In genomic region chr19:46487802-46488445, GRCh38 we compare ENCODE assay signal across 8 cellular contexts. TPM values are rescaled to one million over a fixed set of nuclear protein-coding genes. Genes with fewer than 3 reads are reported as not detected.
DNase-seq lines count a peak whose midpoint lies in the region; ATAC-seq and TF ChIP-seq lines count a peak whose summit lies in the region.

No MANE protein-coding gene starts in this region.

- no peak overlapping the region for H3K4me3 ChIP-seq in DOHH2 (ENCODE audit: low read length)
- H3K4me3 ChIP-seq in MG63, result no peak overlapping the region
- H3K4me3 ChIP-seq in adipocyte (ENCODE audit: low read length), result peak overlapping the region; percentile 85
- peak overlapping the region; percentile 59 for H3K4me3 ChIP-seq in left ventricle myocardium inferior
- peak overlapping the region; percentile 36 to 39 for H3K4me3 ChIP-seq in vagina

- H3K9me2 ChIP-seq in DOHH2 (replicated peaks; ENCODE audit: control insufficient read depth, low read length), result no peaks in the 10 kb centered on the region

- no peak overlapping the region for H3K4me2 ChIP-seq in DOHH2 (ENCODE audit: low read length)

- no peaks in the 10 kb centered on the region for H4K20me1 ChIP-seq in DOHH2 (ENCODE audit: control insufficient read depth, insufficient read depth, low read depth, low read length)

- H3K27me3 ChIP-seq in DOHH2 (ENCODE audit: control insufficient read depth, low read length) (peaks cover 39% of the 10 kb centered on the region), MG63 (0 out of 2 replicates have a peak, but pooled peaks cover 2% of the 10 kb centered on the region), adipocyte (replicated peaks; ENCODE audit: control insufficient read depth, insufficient read depth, low read length) (no peaks in the 10 kb centered on the region), left ventricle myocardium inferior (ENCODE audit: low read depth) (peaks cover 64% of the 10 kb centered on the region), vagina (no peaks in the 10 kb centered on the region)

- H3K27ac ChIP-seq in DOHH2 (ENCODE audit: low read depth, low read length), result no peak overlapping the region
- H3K27ac ChIP-seq in left ventricle myocardium inferior (replicated peaks), result no peak overlapping the region
- H3K27ac ChIP-seq in vagina, result peak overlapping the region; percentile 29

- peak overlapping the region; percentile 83 for H3K9ac ChIP-seq in adipocyte (ENCODE audit: low read length)

- intact Hi-C loops in left ventricle myocardium inferior (cut with micrococcal nuclease) (loop anchor here (2.0 kb wide), 1 partner anchor 83 kb away; no protein-coding TSS in a partner anchor), vagina (cut with DNase I) (loop anchor here (2.0 kb wide), 1 partner anchor 93 kb away; no protein-coding TSS in a partner anchor)

- H3K36me3 ChIP-seq in DOHH2 (ENCODE audit: control insufficient read depth, low read length) (no peaks in the 10 kb centered on the region), MG63 (no peaks in the 10 kb centered on the region), adipocyte (ENCODE audit: control insufficient read depth, insufficient read depth, low read length, severe bottlenecking) (no peaks in the 10 kb centered on the region), left ventricle myocardium inferior (no peaks in the 10 kb centered on the region), vagina (no peaks in the 10 kb centered on the region)

- no peaks in the 10 kb centered on the region for H3F3A ChIP-seq in DOHH2 (ENCODE audit: control insufficient read depth, insufficient read depth)

- TF ChIP-seq POLR2A in vagina (IDR thresholded peaks at IDR 0.05), result no peak

- H3K79me2 ChIP-seq in DOHH2 (ENCODE audit: control insufficient read depth, low read length), result no peaks in the 10 kb centered on the region

- H3K4me1 ChIP-seq in DOHH2 (ENCODE audit: control insufficient read depth, low read length), result peaks cover under 1% of the 10 kb centered on the region; the same call in 1 of the 2 replicates
- H3K4me1 ChIP-seq in adipocyte (ENCODE audit: control insufficient read depth, insufficient read depth, low read length), result peaks cover 35% of the 10 kb centered on the region
- peaks cover 32% of the 10 kb centered on the region for H3K4me1 ChIP-seq in left ventricle myocardium inferior
- H3K4me1 ChIP-seq in vagina, result peaks cover 40% of the 10 kb centered on the region

- ATAC-seq in HG03469 (IDR thresholded peaks at IDR 0.05; ENCODE audit: unreplicated experiment), result no peak

- TF ChIP-seq CTCF in DOHH2 (IDR thresholded peaks at IDR 0.05; ENCODE audit: low read depth, low read length, poor library complexity, severe bottlenecking), result peak; percentile 80
- peak; percentile 93 for TF ChIP-seq CTCF in left ventricle myocardium inferior (IDR thresholded peaks at IDR 0.05; ENCODE audit: borderline replicate concordance)
- peak; percentile 97 to 99 (median 99) for TF ChIP-seq CTCF in vagina (IDR thresholded peaks at IDR 0.05)

- DNase-seq in MG63 (peak; percentile 58), SW480 (ENCODE audit: low spot score) (peak; percentile 66), adipocyte (ENCODE audit: low read depth) (peak; percentile 92), left ventricle myocardium inferior (peak; percentile 76), putamen (ENCODE audit: low spot score) (peak; percentile 73), vagina (ENCODE audit: extremely low spot score in 2 of 2) (no peak)

- H3K9me3 ChIP-seq in DOHH2 (ENCODE audit: control insufficient read depth, insufficient read depth, low read length) (no peaks in the 10 kb centered on the region), MG63 (no peaks in the 10 kb centered on the region), adipocyte (ENCODE audit: control insufficient read depth, low read length) (no peaks in the 10 kb centered on the region), left ventricle myocardium inferior (replicated peaks) (no peaks in the 10 kb centered on the region), vagina (no peaks in the 10 kb centered on the region)

RNA-seq across cellular contexts. Expression of gene PNMA8B, which starts 7.7 kb away (rescaled TPM):
- not detected in 2 replicates for total RNA-seq in MG63 (2014; rRNA removed; shearing (Covaris generic); ENCODE audit: low replicate concordance)
- total RNA-seq in left ventricle myocardium inferior (0.55 TPM), vagina (2.7 TPM)

RNA-seq across cellular contexts. Expression of gene PNMA8A, which starts 16.6 kb away (rescaled TPM):
- total RNA-seq in MG63 (2014; rRNA removed; shearing (Covaris generic); ENCODE audit: low replicate concordance), result 0.22 and 0.46 TPM in 2 replicates
- total RNA-seq in left ventricle myocardium inferior (8.4 TPM), vagina (1.5 TPM)

RNA-seq across cellular contexts. Expression of gene PNMA8C, which starts 59.2 kb away (rescaled TPM):
- total RNA-seq in MG63 (2014; rRNA removed; shearing (Covaris generic); ENCODE audit: low replicate concordance), result not detected in 2 replicates
- not detected for total RNA-seq in left ventricle myocardium inferior
- 0.25 TPM for total RNA-seq in vagina

Comparison
In these comparisons a context has a peak if more than half of its experiments do, and no peak if none do; other contexts are left out.
1. H3K4me3 ChIP-seq: peak in adipocyte (single experiment), left ventricle myocardium inferior (single experiment) and vagina (2 of 2); none in DOHH2 (single experiment) and MG63 (single experiment).
2. DNase-seq: peak in MG63 (single experiment), SW480 (single experiment), adipocyte (single experiment), left ventricle myocardium inferior (single experiment) and putamen (single experiment); none in vagina (0 of 2).
3. Peak in every context shown above with its lines, with median percentiles within 50 percentile points of each other: CTCF ChIP-seq.